In genomic region chr12:6038160-6038559, GRCh38 we compare ENCODE assay signal across 8 cellular contexts.
DNase-seq lines count a peak whose midpoint lies in the region; ATAC-seq, FAIRE-seq and TF ChIP-seq lines count a peak whose summit lies in the region.

No MANE protein-coding gene starts in this region.

- TF ChIP-seq CTCF in C4-2B (conservative IDR thresholded peaks at IDR 0.05), result peak; percentile 90
- TF ChIP-seq CTCF in LNCaP clone FGC (IDR thresholded peaks at IDR 0.05; ENCODE audit: control insufficient read depth, extremely low read depth, insufficient read depth), result peak; percentile 88
- TF ChIP-seq CTCF in right lobe of liver (IDR thresholded peaks at IDR 0.05), result peak; percentile 74 to 87 (median 81)
- peak; percentile 17 to 25 for TF ChIP-seq CTCF in suprapubic skin (IDR thresholded peaks at IDR 0.05)

- peaks cover 0 to 6% (median 0%) of the 10 kb centered on the region in 4 donors for H3K4me1 ChIP-seq in right lobe of liver
- H3K4me1 ChIP-seq in suprapubic skin, result no peaks in the 10 kb centered on the region

- no peaks in the 10 kb centered on the region for H3K36me3 ChIP-seq in right lobe of liver
- no peaks in the 10 kb centered on the region for H3K36me3 ChIP-seq in suprapubic skin

- WGBS in right lobe of liver (ENCODE audit: insufficient coverage, low coverage, low lambda C conversion rate, missing lambda C conversion rate), result 0% methylated on average over 1 of the region's 8 CpGs
- WGBS in suprapubic skin, result 71% methylated on average over 8 of the region's 8 CpGs

- peak; percentile 34 for DNase-seq in GM19239 (ENCODE audit: insufficient read length, low spot score)
- peak; percentile 70 for DNase-seq in LNCaP clone FGC (ENCODE audit: low read depth)
- peak; percentile 21 for DNase-seq in central memory CD4-positive, alpha-beta T cell
- peak in 2 of 3 donors; percentile 37 to 68 for DNase-seq in right lobe of liver
- DNase-seq in suprapubic skin (ENCODE audit: low spot score in 2 of 2), result no peak

- TF ChIP-seq POLR2A in right lobe of liver (IDR thresholded peaks at IDR 0.05) (no peak), suprapubic skin (IDR thresholded peaks at IDR 0.05) (no peak)

- no peak overlapping the region for H3K27ac ChIP-seq in C4-2B
- no peak overlapping the region for H3K27ac ChIP-seq in right lobe of liver
- H3K27ac ChIP-seq in suprapubic skin, result no peak overlapping the region

- H3K27me3 ChIP-seq in right lobe of liver, result no peaks in the 10 kb centered on the region
- no peaks in the 10 kb centered on the region for H3K27me3 ChIP-seq in suprapubic skin

- H3K4me3 ChIP-seq in LNCaP clone FGC (ENCODE audit: low read depth, low read length) (no peak overlapping the region), right lobe of liver (no peak overlapping the region), suprapubic skin (no peak overlapping the region)

- intact Hi-C loops in right lobe of liver (cut with DNase I), result loop anchor here (5.0 to 10.0 kb wide), 2 partner anchors 51 to 53 kb away; no protein-coding TSS in a partner anchor

- no peak for TF ChIP-seq EP300 in suprapubic skin (IDR thresholded peaks at IDR 0.05)

- ATAC-seq in SK-N-SH treated with all-trans-retinoic acid at 6 μM for 48 hours (peak; percentile 83), right lobe of liver (peak; percentile 88 to 93 (median 90)), HG03025 (IDR thresholded peaks at IDR 0.05; ENCODE audit: low FRiP score, unreplicated experiment) (no peak)

- FAIRE-seq in GM19239 (lab: Jason Lieb, UNC), result peak; percentile 39

- H3K9me3 ChIP-seq in right lobe of liver, result no peaks in the 10 kb centered on the region
- no peaks in the 10 kb centered on the region for H3K9me3 ChIP-seq in suprapubic skin

TF ChIP-seq in SK-N-SH treated with all-trans-retinoic acid at 6 μM for 48 hours, 23 proteins besides CTCF, POLR2A, EP300 and RAD21:
- TF ChIP-seq ZFP30 (CRISPR knock-in tag; IDR thresholded peaks at IDR 0.05), result no peak
- TF ChIP-seq TSHZ2 (CRISPR knock-in tag; IDR thresholded peaks at IDR 0.05), result no peak
- no peak for TF ChIP-seq ZNF8 (CRISPR knock-in tag; IDR thresholded peaks at IDR 0.05)
- no peak for TF ChIP-seq CSDC2 (CRISPR knock-in tag; IDR thresholded peaks at IDR 0.05)
- TF ChIP-seq ZNF70 (CRISPR knock-in tag; IDR thresholded peaks at IDR 0.05), result no peak
- no peak for TF ChIP-seq RARB (CRISPR knock-in tag; IDR thresholded peaks at IDR 0.05)
- no peak for TF ChIP-seq ESRRG (CRISPR knock-in tag; IDR thresholded peaks at IDR 0.05)
- TF ChIP-seq OSR1 (CRISPR knock-in tag; IDR thresholded peaks at IDR 0.05), result no peak

Comparison
In these comparisons a context has a peak if more than half of its experiments do, and no peak if none do; other contexts are left out.
1. CTCF ChIP-seq: peak in every context shown above with its lines; median percentile 90 in C4-2B; 88 in LNCaP clone FGC; 81 in right lobe of liver; 21 in suprapubic skin.
2. DNase-seq: peak in GM19239 (single experiment), LNCaP clone FGC (single experiment), central memory CD4-positive, alpha-beta T cell (single experiment) and right lobe of liver (2 of 3); none in suprapubic skin (0 of 2).